In genomic region chr12:11728154-11728755, GRCh38 we compare ENCODE assay signal across 17 cellular contexts.
DNase-seq lines count a peak whose midpoint lies in the region; ATAC-seq and TF ChIP-seq lines count a peak whose summit lies in the region.
"Had no signal": no experiment of that assay in that cellular context is flagged by ENCODE, and none has a peak within 500 bp of the region (broad histone marks: within the 10 kb centered on the region; RNA-seq: fewer than 3 reads in every experiment).

No MANE protein-coding gene starts in this region.

- no peak for TF ChIP-seq EP300 in suprapubic skin (IDR thresholded peaks at IDR 0.05)

- H3K4me3 Mint-ChIP-seq in activated CD4-positive, alpha-beta T cell treated with anti-CD3 and anti-CD28 coated beads for 36 hours, result no peak overlapping the region
- H3K4me3 Mint-ChIP-seq in CD8-positive, alpha-beta T cell, result no peak overlapping the region

- 93% methylated on average over 10 of the region's 10 CpGs for WGBS in hepatocyte (ENCODE audit: low lambda C conversion rate, missing lambda C conversion rate)
- 85% methylated on average over 10 of the region's 10 CpGs for WGBS in suprapubic skin

- CTCF ChIA-PET in activated CD4-positive, alpha-beta T cell treated with anti-CD3 and anti-CD28 coated beads for 36 hours (lab: Charles Lee), result interaction anchor here (0.6 to 3.7 kb wide), 5 partner anchors 12 to 305 kb away, joined by 3 to 17 read pairs (median 6); no protein-coding TSS in a partner anchor
- CTCF ChIA-PET in OCI-LY7 (lab: Charles Lee; ENCODE audit: unreplicated experiment), result interaction anchor here (2.4 kb wide), 1 partner anchor 30 kb away, joined by 6 read pairs; no protein-coding TSS in a partner anchor
- CTCF ChIA-PET in CD8-positive, alpha-beta T cell (lab: Charles Lee), result no interaction called here

- H3K36me3 ChIP-seq in OCI-LY7 (ENCODE audit: insufficient read depth, low read length) (peaks cover 6% of the 10 kb centered on the region; the same call in 1 of the 2 replicates), hepatocyte (replicated peaks; ENCODE audit: insufficient read depth, low read depth) (no peaks in the 10 kb centered on the region), suprapubic skin (no peaks in the 10 kb centered on the region)
- no peaks in the 10 kb centered on the region for H3K36me3 ChIP-seq in CD8-positive, alpha-beta T cell (ENCODE audit: insufficient read depth, low read length)
- H3K36me3 ChIP-seq: vagina had no signal

- TF ChIP-seq CTCF in OCI-LY7 (conservative IDR thresholded peaks at IDR 0.05; ENCODE audit: low read length) (no peak), hepatocyte (IDR thresholded peaks at IDR 0.05; ENCODE audit: poor library complexity) (no peak), suprapubic skin (IDR thresholded peaks at IDR 0.05) (no peak)
- TF ChIP-seq CTCF in CD8-positive, alpha-beta T cell (IDR thresholded peaks at IDR 0.05), result no peak

- peak overlapping the region; percentile 53 for H3K27ac Mint-ChIP-seq in activated CD4-positive, alpha-beta T cell treated with anti-CD3 and anti-CD28 coated beads for 36 hours
- no peak overlapping the region for H3K27ac Mint-ChIP-seq in CD8-positive, alpha-beta T cell

- H3K9me2 ChIP-seq in OCI-LY7 (ENCODE audit: insufficient read depth, low read length) (no peaks in the 10 kb centered on the region), hepatocyte (replicated peaks; ENCODE audit: insufficient read depth) (no peaks in the 10 kb centered on the region)

- no peak for ATAC-seq in activated CD4-positive, alpha-beta T cell treated with anti-CD3 and anti-CD28 coated beads for 36 hours
- ATAC-seq in CD8-positive, alpha-beta T cell, result no peak

- peaks cover 4% of the 10 kb centered on the region for H3K9me3 Mint-ChIP-seq in activated CD4-positive, alpha-beta T cell treated with anti-CD3 and anti-CD28 coated beads for 36 hours (ENCODE audit: low read depth)
- H3K9me3 Mint-ChIP-seq in CD8-positive, alpha-beta T cell, result no peaks in the 10 kb centered on the region

- H3K27me3 ChIP-seq in hepatocyte (no peaks in the 10 kb centered on the region), suprapubic skin (no peaks in the 10 kb centered on the region)
- no peaks in the 10 kb centered on the region for H3K27me3 ChIP-seq in CD8-positive, alpha-beta T cell (ENCODE audit: insufficient read depth, low read length)
- H3K27me3 ChIP-seq: vagina had no signal

- peaks cover 100% of the 10 kb centered on the region for H3K4me1 ChIP-seq in OCI-LY7 (ENCODE audit: insufficient read depth, low read length, poor library complexity, severe bottlenecking)
- peaks cover 32% of the 10 kb centered on the region for H3K4me1 ChIP-seq in hepatocyte (ENCODE audit: insufficient read depth)
- H3K4me1 ChIP-seq in suprapubic skin, result peaks cover 62% of the 10 kb centered on the region
- H3K4me1 ChIP-seq in CD8-positive, alpha-beta T cell (ENCODE audit: insufficient read depth, low read length), result peaks cover 43% of the 10 kb centered on the region

- no peaks in the 10 kb centered on the region for H4K20me1 ChIP-seq in OCI-LY7 (ENCODE audit: insufficient read depth, low read length)
- no peaks in the 10 kb centered on the region for H4K20me1 ChIP-seq in hepatocyte (ENCODE audit: insufficient read depth, poor library complexity, severe bottlenecking)

- H3K4me1 Mint-ChIP-seq in activated CD4-positive, alpha-beta T cell treated with anti-CD3 and anti-CD28 coated beads for 36 hours, result peaks cover 73% of the 10 kb centered on the region
- peaks cover 60% of the 10 kb centered on the region for H3K4me1 Mint-ChIP-seq in CD8-positive, alpha-beta T cell (ENCODE audit: low read depth)

- POLR2A ChIA-PET in activated CD4-positive, alpha-beta T cell treated with anti-CD3 and anti-CD28 coated beads for 36 hours (lab: Charles Lee), result interaction anchor here (1.0 to 2.2 kb wide), 3 partner anchors 35 to 44 kb away, joined by 5 to 9 read pairs (median 6); no protein-coding TSS in a partner anchor
- POLR2A ChIA-PET in OCI-LY7 (lab: Charles Lee), result interaction anchor here (0.6 to 9.8 kb wide), 5 partner anchors 20 to 256 kb away, joined by 3 to 201 read pairs (median 12); partner anchors contain the start of gene ETV6
- POLR2A ChIA-PET in CD8-positive, alpha-beta T cell (lab: Charles Lee), result interaction anchor here (1.2 kb wide), 1 partner anchor 14 kb away, joined by 4 read pairs; no protein-coding TSS in a partner anchor

- H3K4me2 ChIP-seq in OCI-LY7 (ENCODE audit: low read length) (peak overlapping the region; percentile 78), hepatocyte (no peak overlapping the region)

- DNase-seq in activated CD4-positive, alpha-beta T cell treated with anti-CD3 and anti-CD28 coated beads for 36 hours, result no peak
- no peak for DNase-seq in activated CD4-positive, alpha-beta T cell treated with anti-CD3 and anti-CD28 coated beads, Interleukin-2, amount 50 U/mL, for 1 hour
- DNase-seq in OCI-LY7 (ENCODE audit: low spot score), result no peak
- DNase-seq in hepatocyte (ENCODE audit: low spot score), result no peak
- DNase-seq in suprapubic skin (ENCODE audit: low spot score in 2 of 2), result no peak
- DNase-seq in CD8-positive, alpha-beta T cell, result no peak
- DNase-seq in SK-N-DZ (ENCODE audit: low spot score), result no peak
- DNase-seq in SHP77 treated with DMSO at 0.1 percent for 48 hours (lab: John Stamatoyannopoulos, UW), result no peak
- DNase-seq: activated CD4-positive, alpha-beta T cell treated with anti-CD3 and anti-CD28 coated beads, Interleukin-2, amount 50 U/mL, for 48 hours; CD8-positive, alpha-beta memory T cell; foreskin fibroblast; GM23248; KG1; SHP77; stimulated activated naive CD8-positive, alpha-beta T cell treated with anti-CD3 and anti-CD28 coated beads, Interleukin-15, Interleukin-2, amounts not matched to agents 100 U/mL and 50 U/mL, for 24 hours had no signal

- H3K27ac ChIP-seq in OCI-LY7 (ENCODE audit: low read depth, low read length, poor library complexity, severe bottlenecking) (peak overlapping the region; percentile 91), hepatocyte (peak overlapping the region; percentile 73), suprapubic skin (peak overlapping the region; percentile 80)
- no peak overlapping the region for H3K27ac ChIP-seq in CD8-positive, alpha-beta T cell (ENCODE audit: low read depth, low read length)
- H3K27ac ChIP-seq: GM23248, vagina had no signal

- H3K4me3 ChIP-seq in OCI-LY7 (ENCODE audit: low read depth, low read length, poor library complexity, severe bottlenecking) (peak overlapping the region; percentile 8), hepatocyte (no peak overlapping the region), suprapubic skin (no peak overlapping the region)
- H3K4me3 ChIP-seq in CD8-positive, alpha-beta T cell (ENCODE audit: low read depth, low read length), result no peak overlapping the region
- H3K4me3 ChIP-seq: GM23248, mucosa of descending colon, vagina had no signal

- peaks cover 31% of the 10 kb centered on the region; the same call in 1 of the 2 replicates for H3K79me2 ChIP-seq in OCI-LY7 (ENCODE audit: insufficient read depth, low read depth, low read length)
- H3K79me2 ChIP-seq in hepatocyte, result peaks cover 64% of the 10 kb centered on the region

- no peak overlapping the region for H2AFZ ChIP-seq in OCI-LY7 (ENCODE audit: low read length)
- H2AFZ ChIP-seq in hepatocyte, result no peak overlapping the region
- H2AFZ ChIP-seq: GM23248 had no signal

- H3K27me3 Mint-ChIP-seq in activated CD4-positive, alpha-beta T cell treated with anti-CD3 and anti-CD28 coated beads for 36 hours, result no peaks in the 10 kb centered on the region
- no peaks in the 10 kb centered on the region for H3K27me3 Mint-ChIP-seq in CD8-positive, alpha-beta T cell (ENCODE audit: low read depth)

- no peaks in the 10 kb centered on the region for H3K9me3 ChIP-seq in OCI-LY7 (ENCODE audit: low read length)
- no peaks in the 10 kb centered on the region for H3K9me3 ChIP-seq in hepatocyte (ENCODE audit: low read depth)
- no peaks in the 10 kb centered on the region for H3K9me3 ChIP-seq in suprapubic skin
- H3K9me3 ChIP-seq in CD8-positive, alpha-beta T cell (ENCODE audit: low read length), result no peaks in the 10 kb centered on the region
- H3K9me3 ChIP-seq: mucosa of descending colon, vagina had no signal

- intact Hi-C loops in activated CD4-positive, alpha-beta T cell treated with anti-CD3 and anti-CD28 coated beads for 36 hours (cut with DNase I, micrococcal nuclease), result loop anchor here in 1 of 2 experiments (5.0 kb wide), 1 partner anchor 304 kb away; no protein-coding TSS in a partner anchor
- intact Hi-C loops in OCI-LY7 (cut with micrococcal nuclease; ENCODE audit: unreplicated experiment), result loop anchor here (5.0 kb wide), 1 partner anchor 146 kb away; no protein-coding TSS in a partner anchor
- intact Hi-C loops in CD8-positive, alpha-beta T cell (cut with DNase I, micrococcal nuclease), result loop anchor here in 1 of 2 experiments (5.0 kb wide), 1 partner anchor 76 kb away; no protein-coding TSS in a partner anchor

- no peak for TF ChIP-seq POLR2A in suprapubic skin (IDR thresholded peaks at IDR 0.05)

- peaks cover 18% of the 10 kb centered on the region for H3K36me3 Mint-ChIP-seq in activated CD4-positive, alpha-beta T cell treated with anti-CD3 and anti-CD28 coated beads for 36 hours (ENCODE audit: low read depth)
- no peaks in the 10 kb centered on the region for H3K36me3 Mint-ChIP-seq in CD8-positive, alpha-beta T cell

- BruUV-seq in OCI-LY7 (replicated peaks; lab: Mats Ljungman, UMichigan), result no TSS peak
